ENCODE assay signal across 12 cellular contexts in the genomic region with DNA sequence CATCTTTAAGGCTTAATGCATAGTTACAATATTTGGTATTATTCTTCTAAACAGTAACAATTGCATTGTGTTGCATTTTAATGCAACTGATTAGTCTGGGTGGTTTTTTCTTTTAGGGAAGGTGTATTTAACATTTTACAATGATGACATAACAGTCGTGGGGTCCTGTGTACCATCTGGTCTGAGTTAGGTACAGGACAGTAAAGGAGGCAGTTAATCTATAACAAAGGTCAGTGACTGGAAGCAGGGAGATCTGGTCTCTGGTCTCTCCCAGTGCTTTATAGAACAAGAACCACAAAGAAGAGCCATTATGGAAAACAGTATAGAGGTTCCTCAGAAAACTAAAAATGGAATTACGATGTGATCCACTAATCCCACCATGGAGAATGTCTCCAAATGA. TPM values are rescaled to one million over a fixed set of nuclear protein-coding genes. Genes with fewer than 3 reads are reported as not detected.
"Had no signal": no experiment of that assay in that cellular context is flagged by ENCODE, and none has a peak within 500 bp of the region (broad histone marks: within the 10 kb centered on the region; RNA-seq: fewer than 3 reads in every experiment).

No MANE protein-coding gene starts in this region.

- ATAC-seq: GM23338, HCT116 had no signal

- H3K9ac ChIP-seq: GM23248 had no signal

- H3K36me3 ChIP-seq: HAP-1 had no signal

- H3K4me3 ChIP-seq: GM23248, GM23338, HAP-1 had no signal

- H3K4me1 ChIP-seq: HAP-1 had no signal

- H2AFZ ChIP-seq: GM23248, GM23338 had no signal

- FAIRE-seq: H1, H54 had no signal

- DNase-seq: GM23248, GOT3, H7, H9, HCEC 1CT, HFFc6 had no signal

- H3K27ac ChIP-seq: GM23248 had no signal

- H3K4me2 ChIP-seq: GM23338 had no signal

- H3K9me3 ChIP-seq: HAP-1 had no signal

RNA-seq across cellular contexts. Expression of gene OR7G2, which starts 2.7 kb away (rescaled TPM):
- total RNA-seq: GM23248, GM23338, H1, H4, H7, H9, HFFc6 had no signal
- polyA plus RNA-seq: GM23248, GM23338, H1 had no signal

RNA-seq across cellular contexts. Expression of gene OR7G1, which starts 5.6 kb away (rescaled TPM):
- total RNA-seq: GM23248, GM23338, H1, H4, H7, H9, HFFc6 had no signal
- polyA plus RNA-seq: GM23248, GM23338, H1 had no signal

RNA-seq across cellular contexts. Expression of gene OR7G3, which starts 16.8 kb away (rescaled TPM):
- total RNA-seq: GM23248, GM23338, H1, H4, H7, H9, HFFc6 had no signal
- polyA plus RNA-seq: GM23248, GM23338, H1 had no signal

RNA-seq across cellular contexts. Expression of gene OR1M1, which starts 23.1 kb away (rescaled TPM):
- total RNA-seq: GM23248, GM23338, H1, H4, H7, H9, HFFc6 had no signal
- polyA plus RNA-seq: GM23248, GM23338 had no signal
